ENCODE assay signal across 8 cellular contexts in the genomic region with DNA sequence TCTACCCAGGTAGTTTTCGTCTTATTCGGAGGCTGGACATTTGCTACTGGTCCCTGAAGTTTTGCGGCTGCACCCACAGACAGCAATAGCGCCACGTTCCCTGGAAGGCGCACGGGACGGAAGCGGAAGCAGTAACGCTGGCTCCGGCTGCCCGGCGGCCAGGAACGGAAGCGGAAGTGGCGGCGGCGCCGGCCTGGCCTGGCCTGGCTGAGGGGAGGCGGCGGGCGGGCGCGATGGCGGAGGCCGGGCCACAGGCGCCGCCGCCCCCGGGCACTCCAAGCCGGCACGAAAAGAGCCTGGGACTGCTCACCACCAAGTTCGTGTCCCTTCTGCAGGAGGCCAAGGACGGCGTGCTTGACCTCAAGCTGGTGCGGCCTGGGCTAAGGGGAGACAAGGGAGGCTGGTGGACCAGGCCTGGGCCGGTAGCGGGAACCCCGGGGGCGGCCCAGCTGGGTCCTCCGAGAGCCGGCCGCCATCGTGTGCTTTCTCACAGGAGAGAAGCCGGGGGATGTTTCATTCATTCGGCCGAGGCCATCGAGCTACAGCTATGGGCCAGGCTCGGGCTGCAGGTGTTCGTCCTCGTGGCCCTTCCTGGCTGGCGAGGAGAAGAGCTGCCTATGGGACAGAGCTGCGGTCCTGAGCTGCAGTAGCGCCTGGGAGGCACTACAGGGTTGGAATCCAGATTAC. TPM values are rescaled to one million over a fixed set of nuclear protein-coding genes. Genes with fewer than 3 reads are reported as not detected.
A peak's percentile ranks its signal among the peaks of the same experiment; 100 is the strongest.
DNase-seq lines count a peak whose midpoint lies in the region; ATAC-seq lines count a peak whose summit lies in the region.

A gene with protein sequence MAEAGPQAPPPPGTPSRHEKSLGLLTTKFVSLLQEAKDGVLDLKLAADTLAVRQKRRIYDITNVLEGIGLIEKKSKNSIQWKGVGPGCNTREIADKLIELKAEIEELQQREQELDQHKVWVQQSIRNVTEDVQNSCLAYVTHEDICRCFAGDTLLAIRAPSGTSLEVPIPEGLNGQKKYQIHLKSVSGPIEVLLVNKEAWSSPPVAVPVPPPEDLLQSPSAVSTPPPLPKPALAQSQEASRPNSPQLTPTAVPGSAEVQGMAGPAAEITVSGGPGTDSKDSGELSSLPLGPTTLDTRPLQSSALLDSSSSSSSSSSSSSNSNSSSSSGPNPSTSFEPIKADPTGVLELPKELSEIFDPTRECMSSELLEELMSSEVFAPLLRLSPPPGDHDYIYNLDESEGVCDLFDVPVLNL (plus strand): TSS at position 161 of the 687 bp plus-strand sequence. CDS start 73 bp downstream, at position 234.

- peak; percentile 77 for ATAC-seq in GM19455 (IDR thresholded peaks at IDR 0.05; ENCODE audit: unreplicated experiment)
- peak; percentile 92 for ATAC-seq in activated CD8-positive, alpha-beta memory T cell treated with anti-CD3 and anti-CD28 coated beads, Interleukin-2, amount 10 ng/mL, durations not matched to agents 7 days and 5 days

- H3K27me3 ChIP-seq in NT2/D1 (ENCODE audit: insufficient read depth, insufficient read length): no peaks in the 10 kb centered on the region
- H3K27me3 ChIP-seq in endocrine pancreas (ENCODE audit: control insufficient read depth, insufficient read depth, low read length): no peaks in the 10 kb centered on the region

- H3K9ac ChIP-seq in NT2/D1 (ENCODE audit: insufficient read length, low read depth) (peak within 1 kb of the TSS; percentile 100), endocrine pancreas (ENCODE audit: control insufficient read depth, insufficient read depth, low read length) (peak within 1 kb of the TSS; percentile 81)

- DNase-seq in CMK (ENCODE audit: low read depth): peak; percentile 85
- DNase-seq in HS-27A (ENCODE audit: low read depth): peak; percentile 82
- DNase-seq in NT2/D1 (ENCODE audit: low read depth, low spot score): peak; percentile 80
- DNase-seq in activated CD8-positive, alpha-beta memory T cell treated with anti-CD3 and anti-CD28 coated beads, Interleukin-2, amount 10 ng/mL, durations not matched to agents 7 days and 5 days: peak; percentile 93
- DNase-seq in stimulated activated CD8-positive, alpha-beta memory T cell treated with anti-CD3 and anti-CD28 coated beads, Interleukin-15, amount 100 ng/mL, for 24 hours (ENCODE audit: low read depth): peak; percentile 82

- H3K4me1 Mint-ChIP-seq in activated CD8-positive, alpha-beta memory T cell treated with anti-CD3 and anti-CD28 coated beads, Interleukin-2, amount 10 ng/mL, durations not matched to agents 7 days and 5 days: peaks cover 52% of the 10 kb centered on the region

- peak within 1 kb of the TSS; percentile 89 for H3K27ac Mint-ChIP-seq in activated CD8-positive, alpha-beta memory T cell treated with anti-CD3 and anti-CD28 coated beads, Interleukin-2, amount 10 ng/mL, durations not matched to agents 7 days and 5 days

- H3K4me3 Mint-ChIP-seq in activated CD8-positive, alpha-beta memory T cell treated with anti-CD3 and anti-CD28 coated beads, Interleukin-2, amount 10 ng/mL, durations not matched to agents 7 days and 5 days: peak within 1 kb of the TSS; percentile 98

- WGBS in mesodermal cell (ENCODE audit: insufficient coverage in 2 of 2), 2 experiments: 0% methylated on average over 49 to 54 of the region's 54 CpGs

- H3K4me3 ChIP-seq in NT2/D1 (ENCODE audit: insufficient read length, low read depth) (peak within 1 kb of the TSS; percentile 100), endocrine pancreas (ENCODE audit: control insufficient read depth, insufficient read depth, low read length) (peak within 1 kb of the TSS; percentile 73), mesodermal cell (ENCODE audit: extremely low read depth, insufficient read depth, low read length, poor library complexity, severe bottlenecking) (peak within 1 kb of the TSS; percentile 100)

- no peaks in the 10 kb centered on the region for H3K9me3 ChIP-seq in NT2/D1 (ENCODE audit: insufficient read depth, low read length)
- H3K9me3 ChIP-seq in endocrine pancreas (ENCODE audit: control insufficient read depth, low read length): no peaks in the 10 kb centered on the region
- no peaks in the 10 kb centered on the region for H3K9me3 ChIP-seq in mesodermal cell (ENCODE audit: control insufficient read depth, low read length)

- peak within 1 kb of the TSS; percentile 23 for H3K27ac ChIP-seq in mesodermal cell (ENCODE audit: low read depth, low read length, severe bottlenecking)

- peaks cover 47% of the 10 kb centered on the region for H3K36me3 ChIP-seq in NT2/D1 (ENCODE audit: insufficient read depth, insufficient read length, low read length)
- peaks cover 8% of the 10 kb centered on the region for H3K36me3 ChIP-seq in endocrine pancreas (ENCODE audit: control insufficient read depth, insufficient read depth, low read length)
- peaks cover 42% of the 10 kb centered on the region for H3K36me3 ChIP-seq in mesodermal cell (ENCODE audit: control insufficient read depth, insufficient read depth, low read length)

- H3K9me3 Mint-ChIP-seq in activated CD8-positive, alpha-beta memory T cell treated with anti-CD3 and anti-CD28 coated beads, Interleukin-2, amount 10 ng/mL, durations not matched to agents 7 days and 5 days (ENCODE audit: low read depth): no peaks in the 10 kb centered on the region

- no peaks in the 10 kb centered on the region for H3K27me3 Mint-ChIP-seq in activated CD8-positive, alpha-beta memory T cell treated with anti-CD3 and anti-CD28 coated beads, Interleukin-2, amount 10 ng/mL, durations not matched to agents 7 days and 5 days

- H3K4me1 ChIP-seq in NT2/D1 (ENCODE audit: insufficient read depth, insufficient read length) (peaks cover 16% of the 10 kb centered on the region), endocrine pancreas (ENCODE audit: control insufficient read depth, insufficient read depth, low read length) (peaks cover 5% of the 10 kb centered on the region), mesodermal cell (ENCODE audit: control insufficient read depth, insufficient read depth, low read length, poor library complexity, severe bottlenecking) (peaks cover 24% of the 10 kb centered on the region)

- CTCF ChIA-PET in activated CD8-positive, alpha-beta memory T cell treated with anti-CD3 and anti-CD28 coated beads, Interleukin-2, amount 10 ng/mL, durations not matched to agents 7 days and 5 days (lab: Charles Lee): interaction anchor here (1.0 to 4.0 kb wide), 13 partner anchors 8 to 362 kb away, joined by 3 to 25 read pairs (median 4); a partner anchor contains a TSS

- peaks cover 34% of the 10 kb centered on the region for H3K36me3 Mint-ChIP-seq in activated CD8-positive, alpha-beta memory T cell treated with anti-CD3 and anti-CD28 coated beads, Interleukin-2, amount 10 ng/mL, durations not matched to agents 7 days and 5 days

RNA-seq across cellular contexts. Expression of the gene that starts here (rescaled TPM):
- 100 to 1,000 TPM; 147 to 148 TPM for total RNA-seq in activated CD8-positive, alpha-beta memory T cell treated with anti-CD3 and anti-CD28 coated beads, Interleukin-2, amount 10 ng/mL, durations not matched to agents 7 days and 5 days
- polyA plus RNA-seq in mesodermal cell (2013, experiment 1 of 2): 69.4 TPM
- polyA plus RNA-seq in mesodermal cell (2013, experiment 2 of 2): 57.6 TPM

Comparison
In these comparisons a context has a peak if more than half of its experiments do, and no peak if none do; other contexts are left out.
1. Peak in every context shown above with its lines: DNase-seq, ATAC-seq, H3K4me3 ChIP-seq and H3K27ac ChIP-seq.